In the genomic region with DNA sequence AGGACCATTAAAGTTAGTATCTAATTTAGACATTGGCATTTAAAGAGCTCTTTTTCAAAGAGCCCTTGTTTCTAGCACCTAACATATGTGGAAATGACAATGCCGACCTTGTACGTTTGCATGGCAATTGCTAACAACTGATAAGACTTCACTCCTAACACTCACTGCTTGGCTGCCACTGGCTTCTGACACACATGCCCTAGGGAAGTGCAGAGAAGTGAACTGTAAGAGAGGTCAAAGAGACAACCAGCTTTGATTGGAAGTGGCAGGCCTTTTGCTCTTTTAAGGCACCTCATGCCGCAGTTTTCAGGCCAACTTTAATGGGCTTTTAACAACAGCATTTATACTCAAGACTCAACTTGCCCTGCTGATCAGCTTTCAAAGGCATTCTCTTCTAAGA, we compare ENCODE assay signal across 15 cellular contexts.
"Had no signal": no experiment of that assay in that cellular context is flagged by ENCODE, and none has a peak within 500 bp of the region (broad histone marks: within the 10 kb centered on the region; RNA-seq: fewer than 3 reads in every experiment).

No MANE protein-coding gene starts in this region.

- H3K9me3 ChIP-seq: colonic mucosa, testis, upper lobe of right lung had no signal

- H3K27me3 ChIP-seq: colonic mucosa, heart right ventricle, stomach, testis, upper lobe of right lung had no signal

- H3K4me3 ChIP-seq: colonic mucosa, heart right ventricle, stomach, testis, upper lobe of right lung had no signal

- H3K4me3 Mint-ChIP-seq: activated naive CD4-positive, alpha-beta T cell treated with anti-CD3 and anti-CD28 coated beads for 36 hours; activated T-helper 17 cell treated with anti-CD3 and anti-CD28 coated beads, Interleukin-2, amount 50 U/mL, for 72 hours had no signal

- H3K4me1 ChIP-seq: colonic mucosa, heart right ventricle, stomach, testis, upper lobe of right lung had no signal

- DNase-seq: activated CD4-positive, alpha-beta T cell treated with anti-CD3 and anti-CD28 coated beads for 1 hour; activated CD4-positive, alpha-beta T cell treated with anti-CD3 and anti-CD28 coated beads, Interleukin-2, amount 50 U/mL, for 4 hours; activated naive CD4-positive, alpha-beta T cell treated with anti-CD3 and anti-CD28 coated beads for 36 hours; activated T-cell treated with anti-CD3 and anti-CD28 coated beads for 4 hours; caudate nucleus; colonic mucosa; heart right ventricle; left colon; stimulated activated CD4-positive, alpha-beta T cell treated with anti-CD3 and anti-CD28 coated beads, Interleukin-12 subunit alpha, Interleukin-12 subunit beta, amount 100 ng/mL, for 4 hours; stimulated activated CD4-positive, alpha-beta T cell treated with anti-CD3 and anti-CD28 coated beads, Interleukin-2, amount 100 ng/mL, for 24 hours; stomach; T-helper 9 cell; testis; upper lobe of right lung had no signal

- H3K27me3 Mint-ChIP-seq: activated T-helper 17 cell treated with anti-CD3 and anti-CD28 coated beads, Interleukin-2, amount 50 U/mL, for 72 hours had no signal

- H3K27ac Mint-ChIP-seq: activated naive CD4-positive, alpha-beta T cell treated with anti-CD3 and anti-CD28 coated beads for 36 hours; activated T-helper 17 cell treated with anti-CD3 and anti-CD28 coated beads, Interleukin-2, amount 50 U/mL, for 72 hours had no signal

- ATAC-seq: activated T-helper 17 cell treated with anti-CD3 and anti-CD28 coated beads, Interleukin-2, amount 50 U/mL, for 72 hours; left colon; upper lobe of right lung had no signal

- H3K27ac ChIP-seq: colonic mucosa, heart right ventricle, stomach, testis, upper lobe of right lung had no signal

- H3K4me1 Mint-ChIP-seq: activated T-helper 17 cell treated with anti-CD3 and anti-CD28 coated beads, Interleukin-2, amount 50 U/mL, for 72 hours had no signal

- H3K36me3 ChIP-seq: colonic mucosa, upper lobe of right lung had no signal
